2 cellular contexts compared by ENCODE assay signal in genomic region chr12:84157170-84157569, GRCh38.
TF ChIP-seq lines count a peak whose summit lies in the region.

No MANE protein-coding gene starts in this region.

TF ChIP-seq in HCT116, 20 proteins besides CTCF, POLR2A, EP300 and RAD21 (continued from another document):
- TF ChIP-seq, protein P1, sequence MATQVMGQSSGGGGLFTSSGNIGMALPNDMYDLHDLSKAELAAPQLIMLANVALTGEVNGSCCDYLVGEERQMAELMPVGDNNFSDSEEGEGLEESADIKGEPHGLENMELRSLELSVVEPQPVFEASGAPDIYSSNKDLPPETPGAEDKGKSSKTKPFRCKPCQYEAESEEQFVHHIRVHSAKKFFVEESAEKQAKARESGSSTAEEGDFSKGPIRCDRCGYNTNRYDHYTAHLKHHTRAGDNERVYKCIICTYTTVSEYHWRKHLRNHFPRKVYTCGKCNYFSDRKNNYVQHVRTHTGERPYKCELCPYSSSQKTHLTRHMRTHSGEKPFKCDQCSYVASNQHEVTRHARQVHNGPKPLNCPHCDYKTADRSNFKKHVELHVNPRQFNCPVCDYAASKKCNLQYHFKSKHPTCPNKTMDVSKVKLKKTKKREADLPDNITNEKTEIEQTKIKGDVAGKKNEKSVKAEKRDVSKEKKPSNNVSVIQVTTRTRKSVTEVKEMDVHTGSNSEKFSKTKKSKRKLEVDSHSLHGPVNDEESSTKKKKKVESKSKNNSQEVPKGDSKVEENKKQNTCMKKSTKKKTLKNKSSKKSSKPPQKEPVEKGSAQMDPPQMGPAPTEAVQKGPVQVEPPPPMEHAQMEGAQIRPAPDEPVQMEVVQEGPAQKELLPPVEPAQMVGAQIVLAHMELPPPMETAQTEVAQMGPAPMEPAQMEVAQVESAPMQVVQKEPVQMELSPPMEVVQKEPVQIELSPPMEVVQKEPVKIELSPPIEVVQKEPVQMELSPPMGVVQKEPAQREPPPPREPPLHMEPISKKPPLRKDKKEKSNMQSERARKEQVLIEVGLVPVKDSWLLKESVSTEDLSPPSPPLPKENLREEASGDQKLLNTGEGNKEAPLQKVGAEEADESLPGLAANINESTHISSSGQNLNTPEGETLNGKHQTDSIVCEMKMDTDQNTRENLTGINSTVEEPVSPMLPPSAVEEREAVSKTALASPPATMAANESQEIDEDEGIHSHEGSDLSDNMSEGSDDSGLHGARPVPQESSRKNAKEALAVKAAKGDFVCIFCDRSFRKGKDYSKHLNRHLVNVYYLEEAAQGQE (IDR thresholded peaks at IDR 0.05; ENCODE audit: low read depth) = no peak
- TF ChIP-seq SP1 (IDR thresholded peaks at IDR 0.05; ENCODE audit: low read depth) = no peak
- no peak for TF ChIP-seq JUND (IDR thresholded peaks at IDR 0.05)
- no peak for TF ChIP-seq CEBPB (IDR thresholded peaks at IDR 0.05; ENCODE audit: low read depth)
- no peak for TF ChIP-seq SRF (IDR thresholded peaks at IDR 0.05; ENCODE audit: low read depth)
- no peak for TF ChIP-seq ZFX (IDR thresholded peaks at IDR 0.05)
- TF ChIP-seq EGR1 (IDR thresholded peaks at IDR 0.05; ENCODE audit: low read depth) = no peak
- TF ChIP-seq TCF7L2 (IDR thresholded peaks at IDR 0.05; ENCODE audit: borderline replicate concordance, extremely low read depth, insufficient read depth, insufficient read length) = no peak
- no peak for TF ChIP-seq SIN3A (IDR thresholded peaks at IDR 0.05; ENCODE audit: low read depth)
- no peak for TF ChIP-seq ATF3 (IDR thresholded peaks at IDR 0.05)
- TF ChIP-seq ZNF274 (IDR thresholded peaks at IDR 0.05; ENCODE audit: low read depth, low read length) = no peak
- no peak for TF ChIP-seq EZH2phosphoT487 (IDR thresholded peaks at IDR 0.05; ENCODE audit: borderline replicate concordance)
- no peak for TF ChIP-seq ELF1 (IDR thresholded peaks at IDR 0.05; ENCODE audit: borderline replicate concordance, low read depth)

TF ChIP-seq in SK-N-SH treated with all-trans-retinoic acid at 6 μM for 48 hours, 23 proteins besides CTCF, POLR2A, EP300 and RAD21 (continued from another document):
- TF ChIP-seq, protein P2, sequence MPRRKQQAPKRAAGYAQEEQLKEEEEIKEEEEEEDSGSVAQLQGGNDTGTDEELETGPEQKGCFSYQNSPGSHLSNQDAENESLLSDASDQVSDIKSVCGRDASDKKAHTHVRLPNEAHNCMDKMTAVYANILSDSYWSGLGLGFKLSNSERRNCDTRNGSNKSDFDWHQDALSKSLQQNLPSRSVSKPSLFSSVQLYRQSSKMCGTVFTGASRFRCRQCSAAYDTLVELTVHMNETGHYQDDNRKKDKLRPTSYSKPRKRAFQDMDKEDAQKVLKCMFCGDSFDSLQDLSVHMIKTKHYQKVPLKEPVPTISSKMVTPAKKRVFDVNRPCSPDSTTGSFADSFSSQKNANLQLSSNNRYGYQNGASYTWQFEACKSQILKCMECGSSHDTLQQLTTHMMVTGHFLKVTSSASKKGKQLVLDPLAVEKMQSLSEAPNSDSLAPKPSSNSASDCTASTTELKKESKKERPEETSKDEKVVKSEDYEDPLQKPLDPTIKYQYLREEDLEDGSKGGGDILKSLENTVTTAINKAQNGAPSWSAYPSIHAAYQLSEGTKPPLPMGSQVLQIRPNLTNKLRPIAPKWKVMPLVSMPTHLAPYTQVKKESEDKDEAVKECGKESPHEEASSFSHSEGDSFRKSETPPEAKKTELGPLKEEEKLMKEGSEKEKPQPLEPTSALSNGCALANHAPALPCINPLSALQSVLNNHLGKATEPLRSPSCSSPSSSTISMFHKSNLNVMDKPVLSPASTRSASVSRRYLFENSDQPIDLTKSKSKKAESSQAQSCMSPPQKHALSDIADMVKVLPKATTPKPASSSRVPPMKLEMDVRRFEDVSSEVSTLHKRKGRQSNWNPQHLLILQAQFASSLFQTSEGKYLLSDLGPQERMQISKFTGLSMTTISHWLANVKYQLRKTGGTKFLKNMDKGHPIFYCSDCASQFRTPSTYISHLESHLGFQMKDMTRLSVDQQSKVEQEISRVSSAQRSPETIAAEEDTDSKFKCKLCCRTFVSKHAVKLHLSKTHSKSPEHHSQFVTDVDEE (CRISPR knock-in tag; IDR thresholded peaks at IDR 0.05) = no peak
- TF ChIP-seq GLIS3 (CRISPR knock-in tag; IDR thresholded peaks at IDR 0.05) (no peak), ZNF70 (CRISPR knock-in tag; IDR thresholded peaks at IDR 0.05) (peak; percentile 25; the same call in 1 of the 2 replicates), ARNTL (CRISPR knock-in tag; IDR thresholded peaks at IDR 0.05; ENCODE audit: borderline replicate concordance, low read depth) (0 out of 2 replicates have a peak, but pooled peaks have one; percentile 35), CSRNP3 (CRISPR knock-in tag; IDR thresholded peaks at IDR 0.05) (no peak), CREB5 (CRISPR knock-in tag; IDR thresholded peaks at IDR 0.05; ENCODE audit: low read depth) (no peak), TOX (CRISPR knock-in tag; IDR thresholded peaks at IDR 0.05; ENCODE audit: borderline replicate concordance) (no peak), OSR1 (CRISPR knock-in tag; IDR thresholded peaks at IDR 0.05) (no peak)
- TF ChIP-seq, protein P3, sequence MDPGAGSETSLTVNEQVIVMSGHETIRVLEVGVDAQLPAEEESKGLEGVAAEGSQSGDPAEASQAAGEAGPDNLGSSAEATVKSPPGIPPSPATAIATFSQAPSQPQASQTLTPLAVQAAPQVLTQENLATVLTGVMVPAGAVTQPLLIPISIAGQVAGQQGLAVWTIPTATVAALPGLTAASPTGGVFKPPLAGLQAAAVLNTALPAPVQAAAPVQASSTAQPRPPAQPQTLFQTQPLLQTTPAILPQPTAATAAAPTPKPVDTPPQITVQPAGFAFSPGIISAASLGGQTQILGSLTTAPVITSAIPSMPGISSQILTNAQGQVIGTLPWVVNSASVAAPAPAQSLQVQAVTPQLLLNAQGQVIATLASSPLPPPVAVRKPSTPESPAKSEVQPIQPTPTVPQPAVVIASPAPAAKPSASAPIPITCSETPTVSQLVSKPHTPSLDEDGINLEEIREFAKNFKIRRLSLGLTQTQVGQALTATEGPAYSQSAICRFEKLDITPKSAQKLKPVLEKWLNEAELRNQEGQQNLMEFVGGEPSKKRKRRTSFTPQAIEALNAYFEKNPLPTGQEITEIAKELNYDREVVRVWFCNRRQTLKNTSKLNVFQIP (CRISPR knock-in tag; IDR thresholded peaks at IDR 0.05; ENCODE audit: borderline replicate concordance, low read depth) = no peak
- TF ChIP-seq, protein P4, sequence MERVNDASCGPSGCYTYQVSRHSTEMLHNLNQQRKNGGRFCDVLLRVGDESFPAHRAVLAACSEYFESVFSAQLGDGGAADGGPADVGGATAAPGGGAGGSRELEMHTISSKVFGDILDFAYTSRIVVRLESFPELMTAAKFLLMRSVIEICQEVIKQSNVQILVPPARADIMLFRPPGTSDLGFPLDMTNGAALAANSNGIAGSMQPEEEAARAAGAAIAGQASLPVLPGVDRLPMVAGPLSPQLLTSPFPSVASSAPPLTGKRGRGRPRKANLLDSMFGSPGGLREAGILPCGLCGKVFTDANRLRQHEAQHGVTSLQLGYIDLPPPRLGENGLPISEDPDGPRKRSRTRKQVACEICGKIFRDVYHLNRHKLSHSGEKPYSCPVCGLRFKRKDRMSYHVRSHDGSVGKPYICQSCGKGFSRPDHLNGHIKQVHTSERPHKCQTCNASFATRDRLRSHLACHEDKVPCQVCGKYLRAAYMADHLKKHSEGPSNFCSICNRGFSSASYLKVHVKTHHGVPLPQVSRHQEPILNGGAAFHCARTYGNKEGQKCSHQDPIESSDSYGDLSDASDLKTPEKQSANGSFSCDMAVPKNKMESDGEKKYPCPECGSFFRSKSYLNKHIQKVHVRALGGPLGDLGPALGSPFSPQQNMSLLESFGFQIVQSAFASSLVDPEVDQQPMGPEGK (CRISPR knock-in tag; IDR thresholded peaks at IDR 0.05; ENCODE audit: borderline replicate concordance) = no peak
